8 cellular contexts compared by ENCODE assay signal in the genomic region with DNA sequence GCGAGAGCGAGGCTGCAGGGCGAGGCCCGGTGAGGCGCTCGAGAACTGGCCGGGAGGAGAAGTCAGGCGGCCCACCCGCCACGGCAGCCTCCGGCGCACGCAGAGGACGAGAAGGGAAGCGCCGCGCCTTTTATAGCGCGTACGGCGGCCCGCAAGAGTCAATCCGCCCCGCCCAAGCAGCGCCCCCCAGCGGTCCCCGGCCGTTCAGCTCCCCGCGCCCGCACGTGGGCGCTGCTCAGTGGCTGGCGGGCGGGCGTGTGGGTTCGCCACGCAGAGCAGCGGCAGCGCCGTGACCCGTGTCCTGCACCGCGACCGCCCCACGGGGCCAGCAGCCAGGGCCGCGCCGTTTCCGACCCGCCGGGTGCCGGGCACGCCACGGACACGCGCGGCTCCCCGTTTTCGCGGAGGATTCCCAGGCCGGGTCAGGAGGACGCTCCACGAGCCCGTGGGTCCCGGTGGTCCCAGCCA. TPM values are rescaled to one million over a fixed set of nuclear protein-coding genes. Genes with fewer than 3 reads are reported as not detected.
DNase-seq lines count a peak whose midpoint lies in the region; ATAC-seq, FAIRE-seq and TF ChIP-seq lines count a peak whose summit lies in the region.

No MANE protein-coding gene starts in this region.

- peak overlapping the region; percentile 4 to 55 for H3K27ac ChIP-seq in coronary artery
- H3K27ac ChIP-seq in HepG2 (ENCODE audit: extremely low read length, insufficient read depth, low read length) = peak overlapping the region; percentile 64

- peaks cover 46% of the 10 kb centered on the region for H4K20me1 ChIP-seq in HepG2 (ENCODE audit: insufficient read depth, low read length)

- H3K4me1 ChIP-seq in HepG2 (ENCODE audit: insufficient read depth, low read length) = peaks cover 56% of the 10 kb centered on the region

- no peaks in the 10 kb centered on the region for H3K9me3 ChIP-seq in HepG2 (ENCODE audit: low read length)

- H3K9ac ChIP-seq in HepG2 (ENCODE audit: insufficient read depth, low read depth, low read length) = peak overlapping the region; percentile 90

- 0% methylated on average over 7 of the region's 66 CpGs for WGBS in HepG2 (ENCODE audit: low lambda C conversion rate)

- H3K4me3 ChIP-seq in coronary artery (peak overlapping the region; percentile 84), HepG2 (replicated peaks in 1 of 3; ENCODE audit: insufficient read depth in 1 of 3, low read depth in 2 of 3, low read length in 3 of 3) (peak overlapping the region; percentile 75 to 89 (median 89))

- in situ Hi-C loops in HepG2 (cut with HindIII; ENCODE audit: extremely low pct_ligation_motif_present, low pct_unique_long_range_greater_than_20kb) = no loop called here

- no peak overlapping the region for H2AFZ ChIP-seq in HepG2 (ENCODE audit: low read length)

- ATAC-seq in GM18868 (IDR thresholded peaks at IDR 0.05; ENCODE audit: unreplicated experiment) = peak; percentile 67
- peak; percentile 65 for ATAC-seq in HG03159 (IDR thresholded peaks at IDR 0.05; ENCODE audit: unreplicated experiment)
- peak; percentile 58 for ATAC-seq in HepG2

- peak overlapping the region; percentile 97 for H3K4me2 ChIP-seq in HepG2 (ENCODE audit: low read depth, low read length)

- POLR2A ChIA-PET in HepG2 (lab: Yijun Ruan, JAX) = interaction anchor here (0.7 to 3.6 kb wide), 14 partner anchors 9 to 358 kb away, joined by 3 to 30 read pairs (median 4); a partner anchor contains a TSS

- CTCF ChIA-PET in HepG2 (lab: Yijun Ruan, JAX; ENCODE audit: low intra/inter-chr PET ratio, low total read pairs) = no interaction called here

- intact Hi-C loops in HepG2 (cut with micrococcal nuclease; ENCODE audit: unreplicated experiment) = no loop called here

- FAIRE-seq in HepG2 (lab: Jason Lieb, UNC) = no peak

- H3K27me3 ChIP-seq in HepG2 (ENCODE audit: control insufficient read depth in 1 of 2, insufficient read depth in 2 of 2, low read length in 2 of 2) = no peaks in the 10 kb centered on the region; a peak in 1 of 5 replicates

- no TSS peak for BruUV-seq in HepG2 (replicated peaks; lab: Mats Ljungman, UMichigan)

- peak; percentile 77 for TF ChIP-seq RAD21 in HepG2 (CRISPR knock-in tag; IDR thresholded peaks at IDR 0.05)

- TF ChIP-seq EP300 in HepG2 (IDR thresholded peaks at IDR 0.05; ENCODE audit: low read depth in 2 of 2, low read length in 2 of 2) (0 out of 4 replicates have a peak, but pooled peaks of 1 of the 2 experiments have one; percentile 24), HepG2 (CRISPR knock-in tag; IDR thresholded peaks at IDR 0.05; ENCODE audit: borderline replicate concordance) (no peak)

- DNase-seq in AG08395 (ENCODE audit: low spot score) (peak; percentile 97), NCI-H446 treated with DMSO at 0.1 percent for 48 hours (lab: John Stamatoyannopoulos, UW) (peak; percentile 29), coronary artery (ENCODE audit: low spot score) (peak; percentile 89), HepG2 (ENCODE audit: low spot score) (peak; percentile 67)
- peak; percentile 95 for DNase-seq in activated CD4-positive, alpha-beta T cell treated with anti-CD3 and anti-CD28 coated beads for 48 hours
- peak; percentile 89 for DNase-seq in stimulated activated CD4-positive, alpha-beta T cell treated with anti-CD3 and anti-CD28 coated beads, Interleukin-2, amount 100 ng/mL, for 4 hours (ENCODE audit: low read depth)

- H3K79me2 ChIP-seq in HepG2 (ENCODE audit: insufficient read depth, low read length) = peaks cover 31% of the 10 kb centered on the region

- peak; percentile 86 for TF ChIP-seq CTCF in coronary artery (IDR thresholded peaks at IDR 0.05)
- peak; percentile 90 for TF ChIP-seq CTCF in HepG2 (CRISPR knock-in tag; IDR thresholded peaks at IDR 0.05)

- peaks cover 10 to 20% of the 10 kb centered on the region in 2 experiments; a peak in 4 of 5 replicates for H3K36me3 ChIP-seq in HepG2 (replicated peaks in 1 of 2; ENCODE audit: control insufficient read depth in 1 of 2, insufficient read depth in 2 of 2, low read length in 2 of 2)

- TF ChIP-seq POLR2A in HepG2 (IDR thresholded peaks at IDR 0.05; ENCODE audit: insufficient read depth in 1 of 2, low read depth in 2 of 2, low read length in 2 of 2) = peak in 1 of 2 experiments; percentile 99; a peak in 2 of 4 replicates

RNA-seq across cellular contexts. Expression of a gene that starts 14.6 kb away (rescaled TPM):
- 0.14 and 0.53 TPM in 2 replicates for total RNA-seq in HepG2 (2016; rRNA removed; fragmentation: Illumina TruSeq; extraction: Trizol)
- not detected in 2 replicates for total RNA-seq in HepG2 (2016; cell fraction: cytosol; rRNA removed; fragmentation: Illumina TruSeq; extraction: Trizol; ENCODE audit: low read depth)
- total RNA-seq in HepG2 (2016; cell fraction: insoluble cytoplasmic fraction; rRNA removed; fragmentation: Illumina TruSeq; extraction: Trizol) = 0.13 and 0.19 TPM in 2 replicates
- 0.34 TPM in 2 replicates for total RNA-seq in HepG2 (2016; cell fraction: membrane; rRNA removed; fragmentation: Illumina TruSeq; extraction: Trizol)
- 0.22 TPM in 1 of 2 replicates, not detected in the other for total RNA-seq in HepG2 (2016; cell fraction: nucleus; rRNA removed; fragmentation: Illumina TruSeq; extraction: Trizol)
- polyA plus RNA-seq in HepG2 (2011; rRNA removed) = 0.61 and 0.84 TPM in 2 replicates
- polyA plus RNA-seq in HepG2 (2011; cell fraction: cytosol; rRNA removed) = 0.82 and 1.0 TPM in 2 replicates
- 0.85 and 1.8 TPM in 2 replicates for polyA plus RNA-seq in HepG2 (2011; cell fraction: nucleus; rRNA removed)
- polyA plus RNA-seq in HepG2 (2012) = 1.5 and 1.8 TPM in 2 replicates
- 0.18 and 0.24 TPM in 2 replicates for polyA plus RNA-seq in HepG2 (2016; cell fraction: cytosol; fragmentation: Illumina TruSeq; extraction: Trizol; ENCODE audit: low read depth)
- polyA plus RNA-seq in HepG2 (2016; cell fraction: insoluble cytoplasmic fraction; fragmentation: Illumina TruSeq; extraction: Trizol; ENCODE audit: low read depth) = 0.27 and 0.43 TPM in 2 replicates
- polyA plus RNA-seq in HepG2 (2016; cell fraction: membrane; fragmentation: Illumina TruSeq; extraction: Trizol; ENCODE audit: low read depth) = 0.15 and 0.43 TPM in 2 replicates
- 0.41 and 0.74 TPM in 2 replicates for polyA plus RNA-seq in HepG2 (2016; cell fraction: nucleus; fragmentation: Illumina TruSeq; extraction: Trizol; ENCODE audit: insufficient read depth, low read depth)
- polyA minus RNA-seq in HepG2 (2011; rRNA and poly(A)+ RNA removed; ENCODE audit: low replicate concordance) = 0.30 and 1.0 TPM in 2 replicates
- polyA minus RNA-seq in HepG2 (2011; cell fraction: cytosol; rRNA and poly(A)+ RNA removed) = not detected in 2 replicates
- not detected in 2 replicates for polyA minus RNA-seq in HepG2 (2011; cell fraction: nucleus; rRNA and poly(A)+ RNA removed)

RNA-seq across cellular contexts. Expression of a gene that starts 15.7 kb away (rescaled TPM):
- total RNA-seq in HepG2 (2016; rRNA removed; fragmentation: Illumina TruSeq; extraction: Trizol) = 0.18 and 0.28 TPM in 2 replicates
- 0.91 and 1.1 TPM in 2 replicates for total RNA-seq in HepG2 (2016; cell fraction: cytosol; rRNA removed; fragmentation: Illumina TruSeq; extraction: Trizol; ENCODE audit: low read depth)
- total RNA-seq in HepG2 (2016; cell fraction: insoluble cytoplasmic fraction; rRNA removed; fragmentation: Illumina TruSeq; extraction: Trizol) = 0.28 and 0.41 TPM in 2 replicates
- total RNA-seq in HepG2 (2016; cell fraction: membrane; rRNA removed; fragmentation: Illumina TruSeq; extraction: Trizol) = 0.99 and 1.2 TPM in 2 replicates
- total RNA-seq in HepG2 (2016; cell fraction: nucleus; rRNA removed; fragmentation: Illumina TruSeq; extraction: Trizol) = 0.16 TPM in 1 of 2 replicates, not detected in the other
- 3.9 and 7.2 TPM in 2 replicates for polyA plus RNA-seq in HepG2 (2011; rRNA removed)
- 4.8 and 7.5 TPM in 2 replicates for polyA plus RNA-seq in HepG2 (2011; cell fraction: cytosol; rRNA removed)
- polyA plus RNA-seq in HepG2 (2011; cell fraction: nucleus; rRNA removed) = 17.3 and 19.2 TPM in 2 replicates
- 3.2 TPM in 2 replicates for polyA plus RNA-seq in HepG2 (2012)
- polyA plus RNA-seq in HepG2 (2016; cell fraction: cytosol; fragmentation: Illumina TruSeq; extraction: Trizol; ENCODE audit: low read depth) = 1.3 TPM in 2 replicates
- polyA plus RNA-seq in HepG2 (2016; cell fraction: insoluble cytoplasmic fraction; fragmentation: Illumina TruSeq; extraction: Trizol; ENCODE audit: low read depth) = 0.28 and 0.45 TPM in 2 replicates
- 1.1 TPM in 2 replicates for polyA plus RNA-seq in HepG2 (2016; cell fraction: membrane; fragmentation: Illumina TruSeq; extraction: Trizol; ENCODE audit: low read depth)
- 0.56 and 0.57 TPM in 2 replicates for polyA plus RNA-seq in HepG2 (2016; cell fraction: nucleus; fragmentation: Illumina TruSeq; extraction: Trizol; ENCODE audit: insufficient read depth, low read depth)
- polyA minus RNA-seq in HepG2 (2011; rRNA and poly(A)+ RNA removed; ENCODE audit: low replicate concordance) = 0.07 and 7.1 TPM in 2 replicates
- 2.7 and 3.6 TPM in 2 replicates for polyA minus RNA-seq in HepG2 (2011; cell fraction: cytosol; rRNA and poly(A)+ RNA removed)
- polyA minus RNA-seq in HepG2 (2011; cell fraction: nucleus; rRNA and poly(A)+ RNA removed) = 1.2 TPM in 2 replicates

RNA-seq across cellular contexts. Expression of a gene that starts 20.2 kb away (rescaled TPM):
- not detected in 2 replicates for total RNA-seq in HepG2 (2016; rRNA removed; fragmentation: Illumina TruSeq; extraction: Trizol)
- total RNA-seq in HepG2 (2016; cell fraction: cytosol; rRNA removed; fragmentation: Illumina TruSeq; extraction: Trizol; ENCODE audit: low read depth) = not detected in 2 replicates
- total RNA-seq in HepG2 (2016; cell fraction: insoluble cytoplasmic fraction; rRNA removed; fragmentation: Illumina TruSeq; extraction: Trizol) = not detected in 2 replicates
- not detected in 2 replicates for total RNA-seq in HepG2 (2016; cell fraction: membrane; rRNA removed; fragmentation: Illumina TruSeq; extraction: Trizol)
- total RNA-seq in HepG2 (2016; cell fraction: nucleus; rRNA removed; fragmentation: Illumina TruSeq; extraction: Trizol) = not detected in 2 replicates
- polyA plus RNA-seq in HepG2 (2011; rRNA removed) = not detected in 2 replicates
- not detected in 2 replicates for polyA plus RNA-seq in HepG2 (2011; cell fraction: cytosol; rRNA removed)
- not detected in 2 replicates for polyA plus RNA-seq in HepG2 (2011; cell fraction: nucleus; rRNA removed)
- polyA plus RNA-seq in HepG2 (2012) = not detected in 2 replicates
- polyA plus RNA-seq in HepG2 (2016; cell fraction: cytosol; fragmentation: Illumina TruSeq; extraction: Trizol; ENCODE audit: low read depth) = not detected in 2 replicates
- not detected in 2 replicates for polyA plus RNA-seq in HepG2 (2016; cell fraction: insoluble cytoplasmic fraction; fragmentation: Illumina TruSeq; extraction: Trizol; ENCODE audit: low read depth)
- not detected in 2 replicates for polyA plus RNA-seq in HepG2 (2016; cell fraction: membrane; fragmentation: Illumina TruSeq; extraction: Trizol; ENCODE audit: low read depth)
- polyA plus RNA-seq in HepG2 (2016; cell fraction: nucleus; fragmentation: Illumina TruSeq; extraction: Trizol; ENCODE audit: insufficient read depth, low read depth) = not detected in 2 replicates
- not detected in 2 replicates for polyA minus RNA-seq in HepG2 (2011; rRNA and poly(A)+ RNA removed; ENCODE audit: low replicate concordance)
- not detected in 2 replicates for polyA minus RNA-seq in HepG2 (2011; cell fraction: cytosol; rRNA and poly(A)+ RNA removed)
- polyA minus RNA-seq in HepG2 (2011; cell fraction: nucleus; rRNA and poly(A)+ RNA removed) = not detected in 2 replicates

RNA-seq across cellular contexts. Expression of a gene that starts 29.9 kb away (rescaled TPM):
- not detected in 2 replicates for total RNA-seq in HepG2 (2016; rRNA removed; fragmentation: Illumina TruSeq; extraction: Trizol)
- total RNA-seq in HepG2 (2016; cell fraction: cytosol; rRNA removed; fragmentation: Illumina TruSeq; extraction: Trizol; ENCODE audit: low read depth) = not detected in 2 replicates
- total RNA-seq in HepG2 (2016; cell fraction: insoluble cytoplasmic fraction; rRNA removed; fragmentation: Illumina TruSeq; extraction: Trizol) = not detected in 2 replicates
- total RNA-seq in HepG2 (2016; cell fraction: membrane; rRNA removed; fragmentation: Illumina TruSeq; extraction: Trizol) = not detected in 2 replicates
- total RNA-seq in HepG2 (2016; cell fraction: nucleus; rRNA removed; fragmentation: Illumina TruSeq; extraction: Trizol) = not detected in 2 replicates
- polyA plus RNA-seq in HepG2 (2011; rRNA removed) = 0.15 TPM in 1 of 2 replicates, not detected in the other
- polyA plus RNA-seq in HepG2 (2011; cell fraction: cytosol; rRNA removed) = 0.01 TPM in 1 of 2 replicates, not detected in the other
- polyA plus RNA-seq in HepG2 (2011; cell fraction: nucleus; rRNA removed) = 0.64 and 1.8 TPM in 2 replicates
- not detected in 2 replicates for polyA plus RNA-seq in HepG2 (2012)
- not detected in 2 replicates for polyA plus RNA-seq in HepG2 (2016; cell fraction: cytosol; fragmentation: Illumina TruSeq; extraction: Trizol; ENCODE audit: low read depth)
- polyA plus RNA-seq in HepG2 (2016; cell fraction: insoluble cytoplasmic fraction; fragmentation: Illumina TruSeq; extraction: Trizol; ENCODE audit: low read depth) = not detected in 2 replicates
- not detected in 2 replicates for polyA plus RNA-seq in HepG2 (2016; cell fraction: membrane; fragmentation: Illumina TruSeq; extraction: Trizol; ENCODE audit: low read depth)
- polyA plus RNA-seq in HepG2 (2016; cell fraction: nucleus; fragmentation: Illumina TruSeq; extraction: Trizol; ENCODE audit: insufficient read depth, low read depth) = not detected in 2 replicates
- not detected in 2 replicates for polyA minus RNA-seq in HepG2 (2011; rRNA and poly(A)+ RNA removed; ENCODE audit: low replicate concordance)
- not detected in 2 replicates for polyA minus RNA-seq in HepG2 (2011; cell fraction: cytosol; rRNA and poly(A)+ RNA removed)
- polyA minus RNA-seq in HepG2 (2011; cell fraction: nucleus; rRNA and poly(A)+ RNA removed) = not detected in 2 replicates

RNA-seq across cellular contexts. Expression of a gene that starts 36.2 kb away (rescaled TPM):
- 0.29 and 1.3 TPM in 2 replicates for total RNA-seq in HepG2 (2016; rRNA removed; fragmentation: Illumina TruSeq; extraction: Trizol)
- total RNA-seq in HepG2 (2016; cell fraction: cytosol; rRNA removed; fragmentation: Illumina TruSeq; extraction: Trizol; ENCODE audit: low read depth) = 1.3 and 1.9 TPM in 2 replicates
- total RNA-seq in HepG2 (2016; cell fraction: insoluble cytoplasmic fraction; rRNA removed; fragmentation: Illumina TruSeq; extraction: Trizol) = 0.55 and 1.00 TPM in 2 replicates
- 0.96 and 1.5 TPM in 2 replicates for total RNA-seq in HepG2 (2016; cell fraction: membrane; rRNA removed; fragmentation: Illumina TruSeq; extraction: Trizol)
- total RNA-seq in HepG2 (2016; cell fraction: nucleus; rRNA removed; fragmentation: Illumina TruSeq; extraction: Trizol) = 0.41 and 0.99 TPM in 2 replicates
- polyA plus RNA-seq in HepG2 (2011; rRNA removed) = 32.9 and 53.7 TPM in 2 replicates
- 35.0 and 114 TPM in 2 replicates for polyA plus RNA-seq in HepG2 (2011; cell fraction: cytosol; rRNA removed)
- 18.7 and 43.2 TPM in 2 replicates for polyA plus RNA-seq in HepG2 (2011; cell fraction: nucleus; rRNA removed)
- polyA plus RNA-seq in HepG2 (2012) = 13.7 and 27.0 TPM in 2 replicates
- polyA plus RNA-seq in HepG2 (2016; cell fraction: cytosol; fragmentation: Illumina TruSeq; extraction: Trizol; ENCODE audit: low read depth) = 1.2 and 1.3 TPM in 2 replicates
- polyA plus RNA-seq in HepG2 (2016; cell fraction: insoluble cytoplasmic fraction; fragmentation: Illumina TruSeq; extraction: Trizol; ENCODE audit: low read depth) = 0.36 and 0.57 TPM in 2 replicates
- 0.84 and 0.88 TPM in 2 replicates for polyA plus RNA-seq in HepG2 (2016; cell fraction: membrane; fragmentation: Illumina TruSeq; extraction: Trizol; ENCODE audit: low read depth)
- polyA plus RNA-seq in HepG2 (2016; cell fraction: nucleus; fragmentation: Illumina TruSeq; extraction: Trizol; ENCODE audit: insufficient read depth, low read depth) = 0.93 and 1.4 TPM in 2 replicates
- polyA minus RNA-seq in HepG2 (2011; rRNA and poly(A)+ RNA removed; ENCODE audit: low replicate concordance) = 28.1 TPM in 1 of 2 replicates, not detected in the other
- polyA minus RNA-seq in HepG2 (2011; cell fraction: cytosol; rRNA and poly(A)+ RNA removed) = 3.6 and 11.7 TPM in 2 replicates
- polyA minus RNA-seq in HepG2 (2011; cell fraction: nucleus; rRNA and poly(A)+ RNA removed) = 2.1 and 3.2 TPM in 2 replicates

Comparison
In these comparisons a context has a peak if more than half of its experiments do, and no peak if none do; other contexts are left out.
1. Peak in every context shown above with its lines: DNase-seq, ATAC-seq, H3K4me3 ChIP-seq and H3K27ac ChIP-seq.
2. DNase-seq: peak in every context shown above with its lines; median percentile 97 in AG08395; 95 in activated CD4-positive, alpha-beta T cell treated with anti-CD3 and anti-CD28 coated beads for 48 hours; 89 in coronary artery; 89 in stimulated activated CD4-positive, alpha-beta T cell treated with anti-CD3 and anti-CD28 coated beads, Interleukin-2, amount 100 ng/mL, for 4 hours; 67 in HepG2; 29 in NCI-H446 treated with DMSO at 0.1 percent for 48 hours.